Comparison of ENCODE assay signal across 8 cellular contexts in genomic region chr19:18832331-18833140, GRCh38. TPM values are rescaled to one million over a fixed set of nuclear protein-coding genes. Genes with fewer than 3 reads are reported as not detected.
DNase-seq lines count a peak whose midpoint lies in the region; ATAC-seq and TF ChIP-seq lines count a peak whose summit lies in the region.

No MANE protein-coding gene starts in this region.

- peaks cover 0 to 3% (median 1%) of the 10 kb centered on the region in 6 donors for H3K9me3 Mint-ChIP-seq in immature natural killer cell

- peaks cover 0 to 17% (median 0%) of the 10 kb centered on the region in 3 donors for H3K36me3 Mint-ChIP-seq in immature natural killer cell

- H3K27me3 Mint-ChIP-seq in immature natural killer cell (ENCODE audit: low read depth in 3 of 3): peaks cover 2 to 9% (median 7%) of the 10 kb centered on the region in 3 donors

- ATAC-seq in HG02588 (IDR thresholded peaks at IDR 0.05; ENCODE audit: unreplicated experiment): peak; percentile 33

- TF ChIP-seq POLR2A in NB4 (IDR thresholded peaks at IDR 0.05; ENCODE audit: extremely low read depth, insufficient read length): no peak

- in situ Hi-C loops in astrocyte of the spinal cord (cut with HindIII; ENCODE audit: low sequenced_read_pairs): no loop called here

- peak overlapping the region; percentile 85 to 94 (median 92) for H3K27ac Mint-ChIP-seq in immature natural killer cell

- DNase-seq in NK-92 treated with Interleukin-12 subunit alpha and Interleukin-12 subunit beta, amount 100 ng/mL, for 24 hours (lab: John Stamatoyannopoulos, UW): peak; percentile 30
- DNase-seq in NK-92 (lab: John Stamatoyannopoulos, UW; ENCODE audit: unreplicated experiment) (no peak), NB4 (ENCODE audit: low read depth) (peak; percentile 47), astrocyte of the spinal cord (ENCODE audit: low read depth, low spot score) (no peak), immature natural killer cell (peak in 1 of 3 donors; percentile 14), AG08395 (ENCODE audit: low spot score) (no peak)
- DNase-seq in stimulated activated CD4-positive, alpha-beta T cell treated with anti-CD3 and anti-CD28 coated beads, Interleukin-4, amount 100 ng/mL, for 24 hours: peak; percentile 30

- H3K4me3 Mint-ChIP-seq in immature natural killer cell: peak overlapping the region; percentile 91 to 95 (median 93)

- TF ChIP-seq CTCF in NB4 (IDR thresholded peaks at IDR 0.05; ENCODE audit: low read depth, low read length) (peak; percentile 12), astrocyte of the spinal cord (IDR thresholded peaks at IDR 0.05; ENCODE audit: low read depth, low read length) (peak; percentile 37)

- H3K4me3 ChIP-seq in NB4 (ENCODE audit: low read depth, low read length) (peak overlapping the region; percentile 94), astrocyte of the spinal cord (ENCODE audit: low read depth, low read length) (peak overlapping the region; percentile 70)

- H3K4me1 Mint-ChIP-seq in immature natural killer cell: peaks cover 49% of the 10 kb centered on the region in 2 donors

RNA-seq across cellular contexts. Expression of gene UPF1, which starts 0.8 kb away (rescaled TPM):
- polyA plus RNA-seq in immature natural killer cell: 10 to 100 TPM in 1 of 3 donors, 1 to 10 TPM in 2; 1.1 to 16.6 (median 5.2) TPM

RNA-seq across cellular contexts. Expression of gene COMP, which starts 41.4 kb away (rescaled TPM):
- polyA plus RNA-seq in immature natural killer cell: not detected

Comparison
In these comparisons a context has a peak if more than half of its experiments do, and no peak if none do; other contexts are left out.
1. DNase-seq: peak in NK-92 treated with Interleukin-12 subunit alpha and Interleukin-12 subunit beta, amount 100 ng/mL, for 24 hours (single experiment), NB4 (single experiment) and stimulated activated CD4-positive, alpha-beta T cell treated with anti-CD3 and anti-CD28 coated beads, Interleukin-4, amount 100 ng/mL, for 24 hours (single experiment); none in NK-92 (single experiment), astrocyte of the spinal cord (single experiment) and AG08395 (single experiment).